In genomic region chr15:39188314-39188713, GRCh38 we compare ENCODE assay signal across 17 cellular contexts.
DNase-seq lines count a peak whose midpoint lies in the region; ATAC-seq, FAIRE-seq and TF ChIP-seq lines count a peak whose summit lies in the region.
"Had no signal": no experiment of that assay in that cellular context is flagged by ENCODE, and none has a peak within 500 bp of the region (broad histone marks: within the 10 kb centered on the region; RNA-seq: fewer than 3 reads in every experiment).

No MANE protein-coding gene starts in this region.

- H2BK15ac ChIP-seq in H9 (ENCODE audit: low read depth, low read length), result no peak overlapping the region

- H3F3A ChIP-seq in PC-3 (ENCODE audit: low read length, unreplicated experiment), result peaks cover 5% of the 10 kb centered on the region

- no peak overlapping the region for H2BK120ac ChIP-seq in H9 (ENCODE audit: low read depth, low read length, poor library complexity, severe bottlenecking)

- H3K36me3 ChIP-seq in PC-3 (ENCODE audit: low read depth, low read length), result no peaks in the 10 kb centered on the region
- H3K36me3 ChIP-seq: BLaER1 had no signal

- 0 out of 2 replicates have a peak overlapping the region, but pooled peaks have one; percentile 3 for H3K4me2 ChIP-seq in PC-3 (ENCODE audit: low read length)
- no peak overlapping the region for H3K4me2 ChIP-seq in H9 (ENCODE audit: insufficient read depth, insufficient read length, low read length)
- H3K4me2 ChIP-seq: BLaER1 had no signal

- POLR2A ChIA-PET in PC-3 (lab: Charles Lee; ENCODE audit: unreplicated experiment), result no interaction called here

- H3K27ac ChIP-seq in PC-3 (ENCODE audit: low read length), result peak overlapping the region; percentile 89
- H3K27ac ChIP-seq in H9 (ENCODE audit: insufficient read length, low read depth, low read length), result no peak overlapping the region
- H3K27ac ChIP-seq: BLaER1, SK-N-MC had no signal

- FAIRE-seq in endometrium (lab: Jason Lieb, UNC), result peak; percentile 61

- TF ChIP-seq CTCF in AG10803 (conservative IDR thresholded peaks at IDR 0.05; ENCODE audit: low read length) (no peak), PC-3 (conservative IDR thresholded peaks at IDR 0.05; ENCODE audit: low read depth, low read length) (no peak), H9 (conservative IDR thresholded peaks at IDR 0.05) (no peak)

- BruUV-seq in PC-3 (replicated peaks; lab: Mats Ljungman, UMichigan), result no TSS peak

- ATAC-seq in PC-3, result no peak
- no peak for ATAC-seq in HG02763 (IDR thresholded peaks at IDR 0.05; ENCODE audit: unreplicated experiment)
- ATAC-seq in GM18502 (IDR thresholded peaks at IDR 0.05; ENCODE audit: poor library complexity, unreplicated experiment), result no peak

- DNase-seq in AG10803 (ENCODE audit: low read depth), result peak; percentile 87
- DNase-seq in PC-3, result no peak
- peak; percentile 14 for DNase-seq in pons (ENCODE audit: low spot score)
- DNase-seq in H9, result no peak
- no peak for DNase-seq in NK-92 treated with Interleukin-12 subunit alpha and Interleukin-12 subunit beta, amount 100 ng/mL, for 24 hours (lab: John Stamatoyannopoulos, UW)
- DNase-seq: CD8-positive, alpha-beta memory T cell; KBM-7; NCI-H1048; NCI-H146; NCI-H2227 treated with DMSO at 0.1 percent for 48 hours; NCI-H526; OCI-M1 had no signal

- CTCF ChIA-PET in PC-3 (lab: Charles Lee), result no interaction called here

- H3K4me3 ChIP-seq in AG10803 (ENCODE audit: low read length) (no peak overlapping the region), PC-3 (ENCODE audit: low read length) (no peak overlapping the region)
- H3K4me3 ChIP-seq: BLaER1, SK-N-MC had no signal

- no peaks in the 10 kb centered on the region for H3K4me1 Mint-ChIP-seq in H9
- H3K4me1 Mint-ChIP-seq: CD8-positive, alpha-beta memory T cell had no signal

- no peak overlapping the region for H3K23ac ChIP-seq in H9 (ENCODE audit: insufficient read length, low read depth, low read length)

- no peak overlapping the region for H3K4ac ChIP-seq in H9 (ENCODE audit: low read depth, low read length)

- no peaks in the 10 kb centered on the region for H4K20me1 ChIP-seq in PC-3 (ENCODE audit: low read length)
- no peaks in the 10 kb centered on the region for H4K20me1 ChIP-seq in H9 (ENCODE audit: control insufficient read depth, insufficient read depth, insufficient read length)
- H4K20me1 ChIP-seq: BLaER1 had no signal

- no peaks in the 10 kb centered on the region for H3K9me3 Mint-ChIP-seq in H9
- H3K9me3 Mint-ChIP-seq: CD8-positive, alpha-beta memory T cell had no signal

- no peak overlapping the region for H3K18ac ChIP-seq in H9 (ENCODE audit: insufficient read length, low read depth, low read length)

- no peak overlapping the region for H4K91ac ChIP-seq in H9 (ENCODE audit: insufficient read length, low read depth, low read length)

- no peak overlapping the region for H2BK5ac ChIP-seq in H9 (ENCODE audit: insufficient read length, low read length)

- H3K27me3 ChIP-seq in PC-3 (ENCODE audit: low read length) (no peaks in the 10 kb centered on the region), H9 (ENCODE audit: insufficient read depth, low read length) (no peaks in the 10 kb centered on the region)
- H3K27me3 ChIP-seq: BLaER1 had no signal

- H3K79me1 ChIP-seq in H9 (ENCODE audit: insufficient read depth, low read depth, low read length, poor library complexity, severe bottlenecking), result no peaks in the 10 kb centered on the region

- no peak overlapping the region for H3K4me3 Mint-ChIP-seq in H9
- H3K4me3 Mint-ChIP-seq: CD8-positive, alpha-beta memory T cell had no signal

- no peak overlapping the region for H3K27ac Mint-ChIP-seq in H9
- H3K27ac Mint-ChIP-seq: CD8-positive, alpha-beta memory T cell had no signal

- H3K23me2 ChIP-seq in H9 (ENCODE audit: insufficient read length, low read depth, low read length, poor library complexity, severe bottlenecking), result no peaks in the 10 kb centered on the region

- H3K56ac ChIP-seq in H9 (ENCODE audit: insufficient read length, low read depth, low read length), result no peak overlapping the region

- peaks cover 75% of the 10 kb centered on the region for H3K4me1 ChIP-seq in PC-3 (ENCODE audit: insufficient read depth, low read length)
- no peaks in the 10 kb centered on the region for H3K4me1 ChIP-seq in H9 (ENCODE audit: insufficient read depth, low read length)
- H3K4me1 ChIP-seq: BLaER1 had no signal

- no peaks in the 10 kb centered on the region for H3K9me2 ChIP-seq in PC-3 (replicated peaks; ENCODE audit: low read length)

- H2AK5ac ChIP-seq in H9 (ENCODE audit: insufficient read length, low read length), result no peak overlapping the region

- H3T11ph ChIP-seq in H9 (ENCODE audit: low read length), result no peak overlapping the region

- H4K5ac ChIP-seq in H9 (ENCODE audit: insufficient read length, low read depth, low read length), result no peak overlapping the region

- H3K9ac ChIP-seq in PC-3 (ENCODE audit: low read length), result peak overlapping the region; percentile 30
- no peak overlapping the region for H3K9ac ChIP-seq in H9 (ENCODE audit: extremely low read depth, insufficient read length, low read length)
- H3K9ac ChIP-seq: BLaER1 had no signal

- no peaks in the 10 kb centered on the region for H3K36me3 Mint-ChIP-seq in H9 (ENCODE audit: insufficient read depth in 1 of 3, low read depth in 3 of 3)
- H3K36me3 Mint-ChIP-seq: CD8-positive, alpha-beta memory T cell had no signal

- H2AFZ ChIP-seq in PC-3 (ENCODE audit: low read length), result no peak overlapping the region
- no peak overlapping the region for H2AFZ ChIP-seq in H9 (ENCODE audit: low read length)

- no peak overlapping the region for H4K8ac ChIP-seq in H9 (replicated peaks; ENCODE audit: insufficient read length, low read depth, low read length)

- no CpG with 5 or more reads among the region's 1 CpG for WGBS in H9 (ENCODE audit: extremely low coverage, insufficient read length, low lambda C conversion rate)

- no peaks in the 10 kb centered on the region for H3K79me2 ChIP-seq in PC-3 (ENCODE audit: low read length)
- H3K79me2 ChIP-seq in H9 (ENCODE audit: insufficient read depth, low read length), result no peaks in the 10 kb centered on the region

- H3K9me3 ChIP-seq in PC-3 (ENCODE audit: low read length) (no peaks in the 10 kb centered on the region), H9 (ENCODE audit: control insufficient read depth, low read depth, low read length) (no peaks in the 10 kb centered on the region)
- H3K9me3 ChIP-seq: BLaER1 had no signal

- no peak overlapping the region for H2BK20ac ChIP-seq in H9 (ENCODE audit: low read depth, low read length, poor library complexity, severe bottlenecking)

- H2BK12ac ChIP-seq in H9 (ENCODE audit: insufficient read length, low read depth, low read length), result no peak overlapping the region

- no peaks in the 10 kb centered on the region; the same call in 1 of the 2 replicates for H3K27me3 Mint-ChIP-seq in H9 (ENCODE audit: low read depth)

- no peak overlapping the region for H3K14ac ChIP-seq in H9 (ENCODE audit: insufficient read depth, low read length)

- intact Hi-C loops in PC-3 (cut with micrococcal nuclease), result no loop called here

Comparison
In these comparisons a context has a peak if more than half of its experiments do, and no peak if none do; other contexts are left out.
1. DNase-seq: peak in AG10803 (single experiment) and pons (single experiment); none in PC-3 (single experiment), H9 (single experiment) and NK-92 treated with Interleukin-12 subunit alpha and Interleukin-12 subunit beta, amount 100 ng/mL, for 24 hours (single experiment).